Comparison of ENCODE assay signal across 6 cellular contexts in the genomic region with DNA sequence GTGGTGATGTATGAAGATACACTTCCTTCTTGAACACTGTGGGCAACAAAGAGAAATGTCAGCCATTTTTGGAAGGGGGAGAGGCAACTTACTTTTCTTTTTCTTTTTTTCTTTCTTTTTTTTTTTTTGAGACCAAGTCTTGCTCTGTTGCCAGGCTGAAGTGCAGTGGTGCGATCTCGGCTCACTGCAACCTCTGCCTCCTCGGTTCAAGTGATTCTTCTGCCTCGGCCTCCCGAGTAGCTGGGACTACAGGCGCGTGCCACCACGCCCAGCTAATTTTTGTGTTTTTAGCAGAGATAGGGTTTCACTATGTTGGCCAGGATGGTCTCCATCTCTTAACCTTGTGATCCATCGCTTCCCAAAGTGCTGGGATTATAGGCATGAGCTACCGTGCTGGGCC. TPM values are rescaled to one million over a fixed set of nuclear protein-coding genes. Genes with fewer than 3 reads are reported as not detected.
DNase-seq lines count a peak whose midpoint lies in the region; ATAC-seq and TF ChIP-seq lines count a peak whose summit lies in the region.
"Not testable (repeated sequence)": the region's sequence is repeated elsewhere in the genome, so short reads cannot be mapped to it uniquely, and the experiment has no call there.

No MANE protein-coding gene starts in this region.

- H3K27me3 Mint-ChIP-seq in CD8-positive, alpha-beta T cell (ENCODE audit: low read depth); natural killer cell treated with Interleukin-12 subunit alpha and Interleukin-12 subunit beta and Interleukin-15 and Interleukin-18, amount 100 ng/mL, for 72 hours: not testable (repeated sequence)

- H3K36me3 ChIP-seq in CD8-positive, alpha-beta T cell (ENCODE audit: insufficient read depth, low read length) = peaks cover 42% of the 10 kb centered on the region
- peaks cover 74% of the 10 kb centered on the region for H3K36me3 ChIP-seq in SK-N-MC (ENCODE audit: insufficient read depth, low read length)
- peaks cover 41% of the 10 kb centered on the region for H3K36me3 ChIP-seq in thoracic aorta

- H3K27ac Mint-ChIP-seq in CD8-positive, alpha-beta T cell = peak overlapping the region; percentile 100
- H3K27ac Mint-ChIP-seq in natural killer cell treated with Interleukin-12 subunit alpha and Interleukin-12 subunit beta and Interleukin-15 and Interleukin-18, amount 100 ng/mL, for 72 hours = peak overlapping the region; percentile 98 to 100

- not testable (repeated sequence) for ATAC-seq in CD8-positive, alpha-beta T cell; natural killer cell treated with Interleukin-12 subunit alpha and Interleukin-12 subunit beta and Interleukin-15 and Interleukin-18, amount 100 ng/mL, for 72 hours; thoracic aorta (ENCODE audit: insufficient number of reproducible peaks, low FRiP score, low read depth)

- H3K36me3 Mint-ChIP-seq in CD8-positive, alpha-beta T cell = peaks cover 69% of the 10 kb centered on the region
- H3K36me3 Mint-ChIP-seq in natural killer cell treated with Interleukin-12 subunit alpha and Interleukin-12 subunit beta and Interleukin-15 and Interleukin-18, amount 100 ng/mL, for 72 hours = peaks cover 38% of the 10 kb centered on the region

- H3K9ac ChIP-seq in SK-N-MC (ENCODE audit: insufficient read length) = not testable (repeated sequence)

- intact Hi-C loops in CD8-positive, alpha-beta T cell (cut with DNase I, micrococcal nuclease) = not testable (repeated sequence)

- H3K27me3 ChIP-seq in CD8-positive, alpha-beta T cell (ENCODE audit: insufficient read depth, low read length); thoracic aorta (replicated peaks; ENCODE audit: insufficient read depth): not testable (repeated sequence)

- H3K4me1 Mint-ChIP-seq in CD8-positive, alpha-beta T cell (ENCODE audit: low read depth) = peaks cover 34% of the 10 kb centered on the region
- peaks cover 39 to 56% of the 10 kb centered on the region in 2 donors for H3K4me1 Mint-ChIP-seq in natural killer cell treated with Interleukin-12 subunit alpha and Interleukin-12 subunit beta and Interleukin-15 and Interleukin-18, amount 100 ng/mL, for 72 hours (ENCODE audit: low read depth in 2 of 2)

- POLR2A ChIA-PET in CD8-positive, alpha-beta T cell (lab: Charles Lee) = interaction anchor here (1.2 kb wide), 1 partner anchor 39 kb away, joined by 3 read pairs; no protein-coding TSS in a partner anchor

- H3K4me1 ChIP-seq in CD8-positive, alpha-beta T cell (ENCODE audit: insufficient read depth, low read length) = peaks cover 34% of the 10 kb centered on the region
- H3K4me1 ChIP-seq in thoracic aorta (ENCODE audit: control insufficient read depth in 1 of 2, low read depth in 2 of 2) = peaks cover 30 to 39% of the 10 kb centered on the region in 2 donors

- not testable (repeated sequence) for H3K9me3 ChIP-seq in CD8-positive, alpha-beta T cell (ENCODE audit: low read length); SK-N-MC (ENCODE audit: low read depth, low read length); thoracic aorta

- not testable (repeated sequence) for H3K27ac ChIP-seq in CD8-positive, alpha-beta T cell (ENCODE audit: low read depth, low read length)
- H3K27ac ChIP-seq in SK-N-MC (peak overlapping the region; percentile 93), angular gyrus (ENCODE audit: low read depth, low read length) (peak overlapping the region; percentile 59), thoracic aorta (peak overlapping the region; percentile 22 to 94)

- DNase-seq in CD8-positive, alpha-beta T cell; SK-N-MC (ENCODE audit: low read depth, low spot score); fibroblast of the aortic adventitia (ENCODE audit: low read depth); natural killer cell treated with Interleukin-12 subunit alpha and Interleukin-12 subunit beta and Interleukin-15 and Interleukin-18, amount 100 ng/mL, for 72 hours (ENCODE audit: low spot score); thoracic aorta (ENCODE audit: low spot score): not testable (repeated sequence)

- peak overlapping the region; percentile 26 for H3K4me3 Mint-ChIP-seq in CD8-positive, alpha-beta T cell
- peak overlapping the region; percentile 48 for H3K4me3 Mint-ChIP-seq in natural killer cell treated with Interleukin-12 subunit alpha and Interleukin-12 subunit beta and Interleukin-15 and Interleukin-18, amount 100 ng/mL, for 72 hours

- CTCF ChIA-PET in CD8-positive, alpha-beta T cell (lab: Charles Lee) = interaction anchor here (0.5 to 1.8 kb wide), 5 partner anchors 37 to 277 kb away, joined by 3 to 10 read pairs (median 4); partner anchors contain the start of gene GLI1

- not testable (repeated sequence) for H3K4me3 ChIP-seq in CD8-positive, alpha-beta T cell (ENCODE audit: low read depth, low read length)
- H3K4me3 ChIP-seq in SK-N-MC (peak overlapping the region; percentile 94; the same call in 1 of the 2 replicates), fibroblast of the aortic adventitia (ENCODE audit: low read depth, low read length) (peak overlapping the region; percentile 100), thoracic aorta (peak overlapping the region; percentile 83)

- not testable (repeated sequence) for TF ChIP-seq CTCF in CD8-positive, alpha-beta T cell (IDR thresholded peaks at IDR 0.05); fibroblast of the aortic adventitia (IDR thresholded peaks at IDR 0.05; ENCODE audit: insufficient read depth, low read length); thoracic aorta (IDR thresholded peaks at IDR 0.05)

- H3K9me3 Mint-ChIP-seq in CD8-positive, alpha-beta T cell; natural killer cell treated with Interleukin-12 subunit alpha and Interleukin-12 subunit beta and Interleukin-15 and Interleukin-18, amount 100 ng/mL, for 72 hours: not testable (repeated sequence)

RNA-seq across cellular contexts. Expression of gene DDIT3, which starts 2.6 kb away (rescaled TPM):
- total RNA-seq in CD8-positive, alpha-beta T cell = 100 to 1,000 TPM; 137 to 143 TPM
- 37.7 and 60.3 TPM in 2 replicates for total RNA-seq in fibroblast of the aortic adventitia (ENCODE audit: low replicate concordance)
- 10 to 100 TPM; 22.2 to 39.8 TPM for total RNA-seq in natural killer cell treated with Interleukin-12 subunit alpha and Interleukin-12 subunit beta and Interleukin-15 and Interleukin-18, amount 100 ng/mL, for 72 hours
- total RNA-seq in thoracic aorta = 10 to 100 TPM; 35.5 to 39.6 TPM

RNA-seq across cellular contexts. Expression of gene MBD6, which starts 4.9 kb away (rescaled TPM):
- total RNA-seq in CD8-positive, alpha-beta T cell = 10 to 100 TPM; 52.9 to 70.5 TPM
- total RNA-seq in fibroblast of the aortic adventitia (ENCODE audit: low replicate concordance) = 4.2 and 7.6 TPM in 2 replicates
- 100 to 1,000 TPM in 1 of 2 donors, 10 to 100 TPM in 1; 94.1 to 123 TPM for total RNA-seq in natural killer cell treated with Interleukin-12 subunit alpha and Interleukin-12 subunit beta and Interleukin-15 and Interleukin-18, amount 100 ng/mL, for 72 hours
- 10 to 100 TPM; 39.2 to 54.3 TPM for total RNA-seq in thoracic aorta

RNA-seq across cellular contexts. Expression of gene DCTN2, which starts 29.3 kb away (rescaled TPM):
- 10 to 100 TPM; 39.2 to 43.3 TPM for total RNA-seq in CD8-positive, alpha-beta T cell
- total RNA-seq in fibroblast of the aortic adventitia (ENCODE audit: low replicate concordance) (106 and 140 TPM in 2 replicates), thoracic aorta (100 to 1,000 TPM; 101 to 153 TPM)
- total RNA-seq in natural killer cell treated with Interleukin-12 subunit alpha and Interleukin-12 subunit beta and Interleukin-15 and Interleukin-18, amount 100 ng/mL, for 72 hours = 10 to 100 TPM; 94.2 to 98.7 TPM

RNA-seq across cellular contexts. Expression of gene MARS1, which starts 29.9 kb away (rescaled TPM):
- 100 to 1,000 TPM; 213 to 226 TPM for total RNA-seq in CD8-positive, alpha-beta T cell
- total RNA-seq in fibroblast of the aortic adventitia (ENCODE audit: low replicate concordance) = 185 and 272 TPM in 2 replicates
- 100 to 1,000 TPM; 336 to 446 TPM for total RNA-seq in natural killer cell treated with Interleukin-12 subunit alpha and Interleukin-12 subunit beta and Interleukin-15 and Interleukin-18, amount 100 ng/mL, for 72 hours
- total RNA-seq in thoracic aorta = 100 to 1,000 TPM in 1 of 2 donors, 10 to 100 TPM in 1; 58.8 to 104 TPM

RNA-seq across cellular contexts. Expression of gene KIF5A, which starts 32.1 kb away (rescaled TPM):
- total RNA-seq in CD8-positive, alpha-beta T cell = under 1 TPM; 0.60 to 0.69 TPM
- total RNA-seq in fibroblast of the aortic adventitia (ENCODE audit: low replicate concordance) (0.72 and 1.8 TPM in 2 replicates), thoracic aorta (1 to 10 TPM in 1 of 2 donors, under 1 TPM in 1; 0.81 to 2.7 TPM)
- 1 to 10 TPM in 1 of 2 donors, under 1 TPM in 1; 0.29 to 2.0 TPM for total RNA-seq in natural killer cell treated with Interleukin-12 subunit alpha and Interleukin-12 subunit beta and Interleukin-15 and Interleukin-18, amount 100 ng/mL, for 72 hours
